In the genomic region with DNA sequence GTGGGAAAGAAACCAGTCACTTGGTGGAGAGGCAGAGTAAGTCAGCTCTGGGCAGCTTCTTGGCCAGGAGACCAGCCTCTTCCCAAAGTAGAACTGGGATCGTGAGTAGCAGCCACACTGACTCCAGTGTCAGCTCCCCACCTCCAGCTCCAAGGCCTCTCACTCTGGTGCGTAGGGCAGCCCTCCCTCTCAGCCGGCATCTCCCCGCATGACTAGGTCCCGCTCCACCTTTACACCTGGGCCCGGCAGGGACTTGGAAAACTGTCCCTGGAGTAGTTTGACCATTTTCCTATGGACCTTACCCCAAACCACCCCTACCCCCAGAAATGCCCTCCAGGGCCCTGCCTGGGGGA, we compare ENCODE assay signal across 19 cellular contexts. TPM values are rescaled to one million over a fixed set of nuclear protein-coding genes. Genes with fewer than 3 reads are reported as not detected.
A peak's percentile ranks its signal among the peaks of the same experiment; 100 is the strongest.
DNase-seq lines count a peak whose midpoint lies in the region; ATAC-seq and TF ChIP-seq lines count a peak whose summit lies in the region.
"Had no signal": no experiment of that assay in that cellular context is flagged by ENCODE, and none has a peak within 500 bp of the region (broad histone marks: within the 10 kb centered on the region; RNA-seq: fewer than 3 reads in every experiment).

No MANE protein-coding gene starts in this region.

- H2BK5ac ChIP-seq in neuronal stem cell (ENCODE audit: low read length), result peak overlapping the region; percentile 71

- H3K4me3 Mint-ChIP-seq in type B pancreatic cell, result peak overlapping the region; percentile 28
- H3K4me3 Mint-ChIP-seq: CD4-positive, alpha-beta memory T cell; HFFc6 had no signal

- peak overlapping the region; percentile 24 for H3K9ac ChIP-seq in neuronal stem cell (ENCODE audit: low read depth, low read length, poor library complexity)

- in situ Hi-C loops in Panc1 (cut with HindIII; ENCODE audit: low pct_unique_long_range_greater_than_20kb, low sequenced_read_pairs), result no loop called here

- H3K14ac ChIP-seq in neuronal stem cell (ENCODE audit: low read length), result peak overlapping the region; percentile 15

- no peak overlapping the region for H2BK120ac ChIP-seq in neuronal stem cell (ENCODE audit: low read depth, low read length)

- no peak for ATAC-seq in Right ventricle myocardium inferior
- no peak for ATAC-seq in Right ventricle myocardium superior (ENCODE audit: poor library complexity)
- ATAC-seq in Panc1, result no peak
- ATAC-seq in GM19395 (IDR thresholded peaks at IDR 0.05; ENCODE audit: unreplicated experiment), result no peak

- H3K27me3 Mint-ChIP-seq in type B pancreatic cell, result peaks cover 4% of the 10 kb centered on the region

- peak overlapping the region; percentile 14 for H2BK12ac ChIP-seq in neuronal stem cell (ENCODE audit: low read length)

- intact Hi-C loops in Right ventricle myocardium inferior (cut with DNase I), result no loop called here
- intact Hi-C loops in Right ventricle myocardium superior (cut with DNase I), result no loop called here
- intact Hi-C loops in Panc1 (cut with micrococcal nuclease; ENCODE audit: unreplicated experiment), result loop anchor here (5.0 kb wide), 1 partner anchor 103 kb away; no protein-coding TSS in a partner anchor

- H3K27ac Mint-ChIP-seq in type B pancreatic cell, result peak overlapping the region; percentile 31
- H3K27ac Mint-ChIP-seq: CD4-positive, alpha-beta memory T cell; HFFc6 had no signal

- DNase-seq in Right ventricle myocardium inferior (ENCODE audit: missing footprints) (peak; percentile 43), Right ventricle myocardium superior (no peak), Panc1 (ENCODE audit: low read depth, low spot score) (no peak), neuronal stem cell (ENCODE audit: low spot score) (no peak), type B pancreatic cell (ENCODE audit: extremely low spot score, unreplicated experiment) (no peak), globus pallidus (ENCODE audit: low spot score) (no peak)
- no peak for DNase-seq in activated effector memory CD4-positive, alpha-beta T cell treated with anti-CD3 and anti-CD28 coated beads, Interleukin-2, amount 50 U/mL, for 16 hours
- DNase-seq: AML-193; C1 segment of cervical spinal cord; CD4-positive, alpha-beta memory T cell; DMS153; DMS79 treated with DMSO at 0.1 percent for 48 hours; EL; GOT3; HCEC 1CT; HFFc6 had no signal

- no peak overlapping the region for H4K91ac ChIP-seq in neuronal stem cell (ENCODE audit: low read depth, low read length, poor library complexity)

- no peak overlapping the region for H3K4ac ChIP-seq in neuronal stem cell (ENCODE audit: low read length)

- CTCF ChIA-PET in Panc1 (lab: Charles Lee), result no interaction called here

- H3K4me3 ChIP-seq in Panc1 (ENCODE audit: low read depth in 2 of 2, low read length in 2 of 2), result no peak overlapping the region
- H3K4me3 ChIP-seq in neuronal stem cell (ENCODE audit: low read length in 2 of 2), result no peak overlapping the region

- H2AK5ac ChIP-seq in neuronal stem cell (ENCODE audit: low read depth, low read length), result peak overlapping the region; percentile 82

- no peak overlapping the region for H3K23ac ChIP-seq in neuronal stem cell (ENCODE audit: low read depth, low read length, poor library complexity)

- H3K4me2 ChIP-seq in neuronal stem cell (ENCODE audit: insufficient read depth, low read length, poor library complexity, severe bottlenecking), result no peak overlapping the region

- H3K27ac ChIP-seq in Panc1 (ENCODE audit: low read length) (peak overlapping the region; percentile 76), neuronal stem cell (replicated peaks; ENCODE audit: low read length) (no peak overlapping the region)
- H3K27ac ChIP-seq: 22Rv1, HL-60 had no signal

- H3K36me3 Mint-ChIP-seq in type B pancreatic cell, result no peaks in the 10 kb centered on the region
- H3K36me3 Mint-ChIP-seq: CD4-positive, alpha-beta memory T cell had no signal

- H3K36me3 ChIP-seq in Panc1 (ENCODE audit: control insufficient read depth, insufficient read depth, low read length) (no peaks in the 10 kb centered on the region), neuronal stem cell (replicated peaks in 1 of 2; ENCODE audit: control insufficient read depth in 2 of 2, insufficient read depth in 2 of 2, low read length in 2 of 2) (peaks cover 0 to 38% of the 10 kb centered on the region in 2 donors)

- peak overlapping the region; percentile 94 for H2BK15ac ChIP-seq in neuronal stem cell (ENCODE audit: low read length)

- H3K4me1 Mint-ChIP-seq in type B pancreatic cell (ENCODE audit: unreplicated experiment), result peaks cover 42% of the 10 kb centered on the region
- H3K4me1 Mint-ChIP-seq: CD4-positive, alpha-beta memory T cell had no signal

- no peak for TF ChIP-seq CTCF in Panc1 (IDR thresholded peaks at IDR 0.05)
- TF ChIP-seq CTCF in type B pancreatic cell (conservative IDR thresholded peaks at IDR 0.05), result no peak

- POLR2A ChIA-PET in Panc1 (lab: Charles Lee), result interaction anchor here (0.6 kb wide), 1 partner anchor 354 kb away, joined by 3 read pairs; no protein-coding TSS in a partner anchor

- H2AFZ ChIP-seq in neuronal stem cell (ENCODE audit: low read length), result no peak overlapping the region

- BruUV-seq in Panc1 (replicated peaks; lab: Mats Ljungman, UMichigan), result no TSS peak

- H3K4me1 ChIP-seq in Panc1 (ENCODE audit: control insufficient read depth, insufficient read depth, low read length) (peaks cover 38% of the 10 kb centered on the region), neuronal stem cell (ENCODE audit: control insufficient read depth in 2 of 2, insufficient read depth in 1 of 2, low read depth in 1 of 2, low read length in 2 of 2) (peaks cover 28 to 30% of the 10 kb centered on the region in 2 donors)

- no peak overlapping the region for H4K8ac ChIP-seq in neuronal stem cell (ENCODE audit: low read depth, low read length)

- H3K9me3 Mint-ChIP-seq in type B pancreatic cell, result no peaks in the 10 kb centered on the region
- H3K9me3 Mint-ChIP-seq: CD4-positive, alpha-beta memory T cell; HFFc6 had no signal

- no CpG with 5 or more reads among the region's 6 CpGs for WGBS in neuronal stem cell (ENCODE audit: extremely low coverage in 2 of 2, insufficient read length in 2 of 2, insufficient replicate concordance in 1 of 2), 2 donors

- H3K27me3 ChIP-seq in Panc1 (ENCODE audit: control insufficient read depth, insufficient read depth, low read length) (no peaks in the 10 kb centered on the region), neuronal stem cell (ENCODE audit: control insufficient read depth in 3 of 3, insufficient read depth in 3 of 3, low read depth in 1 of 3, low read length in 3 of 3) (peaks cover 0 to 1% (median 0%) of the 10 kb centered on the region in 3 experiments)

- peak overlapping the region; percentile 62 for H3K18ac ChIP-seq in neuronal stem cell (ENCODE audit: low read length)

- no peaks in the 10 kb centered on the region for H3K79me1 ChIP-seq in neuronal stem cell (ENCODE audit: low read depth, low read length)

- no peaks in the 10 kb centered on the region for H3K9me3 ChIP-seq in Panc1 (ENCODE audit: control insufficient read depth, insufficient read depth, low read depth, low read length)
- no peaks in the 10 kb centered on the region for H3K9me3 ChIP-seq in neuronal stem cell (replicated peaks in 1 of 2; ENCODE audit: control insufficient read depth in 2 of 2, insufficient read depth in 1 of 2, low read depth in 1 of 2, low read length in 2 of 2)

RNA-seq across cellular contexts. Expression of gene STRA6, which starts 3.3 kb away (rescaled TPM):
- total RNA-seq in Right ventricle myocardium inferior (not detected), Right ventricle myocardium superior (not detected), Panc1 (2021; ENCODE audit: unreplicated experiment) (1.1 TPM), type B pancreatic cell (ENCODE audit: low replicate concordance) (19.2 and 158 TPM in 2 replicates)
- polyA plus RNA-seq in Panc1 (2012; ENCODE audit: insufficient read length), result 0.73 TPM
- polyA plus RNA-seq in neuronal stem cell (2013, experiment 1 of 2), result 3.9 TPM
- 3.4 TPM for polyA plus RNA-seq in neuronal stem cell (2013, experiment 2 of 2)
- total RNA-seq: CD4-positive, alpha-beta memory T cell had no signal
- polyA plus RNA-seq: CD4-positive, alpha-beta memory T cell had no signal

RNA-seq across cellular contexts. Expression of gene ISLR, which starts 25.8 kb away (rescaled TPM):
- total RNA-seq in Right ventricle myocardium inferior (13.8 TPM), Right ventricle myocardium superior (11.6 TPM), Panc1 (2021; ENCODE audit: unreplicated experiment) (0.28 TPM), type B pancreatic cell (ENCODE audit: low replicate concordance) (0.24 and 41.6 TPM in 2 replicates)
- polyA plus RNA-seq in Panc1 (2012; ENCODE audit: insufficient read length), result 0.10 TPM
- polyA plus RNA-seq in neuronal stem cell (2013, experiment 1 of 2), result 0.56 TPM
- 0.73 TPM for polyA plus RNA-seq in neuronal stem cell (2013, experiment 2 of 2)
- total RNA-seq: CD4-positive, alpha-beta memory T cell had no signal
- polyA plus RNA-seq: CD4-positive, alpha-beta memory T cell had no signal

RNA-seq across cellular contexts. Expression of gene CCDC33, which starts 36.9 kb away (rescaled TPM):
- total RNA-seq in Right ventricle myocardium inferior (not detected), Right ventricle myocardium superior (not detected), Panc1 (2021; ENCODE audit: unreplicated experiment) (not detected), type B pancreatic cell (ENCODE audit: low replicate concordance) (2.2 and 5.0 TPM in 2 replicates)
- not detected for polyA plus RNA-seq in Panc1 (2012; ENCODE audit: insufficient read length)
- polyA plus RNA-seq in neuronal stem cell (2013, experiment 1 of 2), result 1.3 TPM
- polyA plus RNA-seq in neuronal stem cell (2013, experiment 2 of 2), result 1.1 TPM
- total RNA-seq: CD4-positive, alpha-beta memory T cell had no signal
- polyA plus RNA-seq: CD4-positive, alpha-beta memory T cell had no signal
